In the genomic region with DNA sequence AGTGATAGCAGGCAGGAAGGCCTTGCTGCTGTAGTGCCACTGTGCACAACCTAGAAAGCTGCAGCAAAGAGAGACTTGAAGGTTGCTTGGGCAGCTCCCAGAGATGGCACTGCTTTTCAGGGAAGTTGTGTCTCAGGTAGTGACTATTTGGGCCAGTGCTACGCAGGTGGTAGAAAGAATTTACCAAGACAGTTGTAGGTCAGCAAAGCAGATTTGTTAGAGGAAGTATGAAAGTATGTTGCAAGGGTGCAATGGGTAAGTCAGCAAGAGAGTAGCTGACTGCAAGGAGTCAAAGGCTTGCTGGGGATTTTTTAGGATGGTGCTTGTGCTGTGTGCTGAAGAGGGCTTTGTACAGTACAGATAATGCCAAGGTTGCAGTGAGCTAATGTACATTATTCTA, we compare ENCODE assay signal across 26 cellular contexts. TPM values are rescaled to one million over a fixed set of nuclear protein-coding genes. Genes with fewer than 3 reads are reported as not detected.
DNase-seq lines count a peak whose midpoint lies in the region; ATAC-seq and TF ChIP-seq lines count a peak whose summit lies in the region.
"Had no signal": no experiment of that assay in that cellular context is flagged by ENCODE, and none has a peak within 500 bp of the region (broad histone marks: within the 10 kb centered on the region; RNA-seq: fewer than 3 reads in every experiment).

No MANE protein-coding gene starts in this region.

- H2AFZ ChIP-seq in MM.1S (ENCODE audit: low read length) = peak overlapping the region; percentile 42; the same call in 1 of the 2 replicates
- H2AFZ ChIP-seq: PC-9 had no signal

- CTCF ChIA-PET in activated B cell treated with CpG ODN at 0.5 μM for 24 hours (lab: Charles Lee) = interaction anchor here (2.1 to 5.7 kb wide), 3 partner anchors 20 to 61 kb away, joined by 5 to 36 read pairs (median 7); no protein-coding TSS in a partner anchor

- H3K9me3 ChIP-seq in DOHH2 (ENCODE audit: control insufficient read depth, insufficient read depth, low read length) (no peaks in the 10 kb centered on the region), MM.1S (replicated peaks; ENCODE audit: insufficient read depth, low read length) (no peaks in the 10 kb centered on the region), neutrophil (no peaks in the 10 kb centered on the region), MG63 (no peaks in the 10 kb centered on the region)
- H3K9me3 ChIP-seq: Caco-2, heart left ventricle, psoas muscle, vagina had no signal

- no peak for TF ChIP-seq POLR2A in lower leg skin (IDR thresholded peaks at IDR 0.05)

- TF ChIP-seq CTCF in DOHH2 (IDR thresholded peaks at IDR 0.05; ENCODE audit: low read depth, low read length, poor library complexity, severe bottlenecking) (no peak), MM.1S (IDR thresholded peaks at IDR 0.05; ENCODE audit: low read length) (no peak), activated B cell treated with CpG ODN at 0.5 μM for 24 hours (IDR thresholded peaks at IDR 0.05) (no peak), neutrophil (IDR thresholded peaks at IDR 0.05) (no peak), lower leg skin (IDR thresholded peaks at IDR 0.05) (no peak)

- DNase-seq in MM.1S (peak; percentile 27), activated B cell treated with CpG ODN at 0.5 μM for 24 hours (no peak), lower leg skin (ENCODE audit: low spot score in 2 of 2) (no peak), EL (no peak), MG63 (no peak)
- DNase-seq: activated CD4-positive, alpha-beta T cell treated with anti-CD3 and anti-CD28 coated beads for 36 hours; activated effector memory CD4-positive, alpha-beta T cell treated with anti-CD3 and anti-CD28 coated beads, Interleukin-2, amount 50 U/mL, for 16 hours; Caco-2; DMS79 treated with DMSO at 0.1 percent for 48 hours; effector memory CD4-positive, alpha-beta T cell; erythroblast; foreskin fibroblast; H9; heart left ventricle; MV-4-11; NCI-H187 treated with DMSO at 0.1 percent for 48 hours; NCI-H526; PC-9; psoas muscle; SHP77 treated with DMSO at 0.1 percent for 48 hours had no signal

- H3K4me1 ChIP-seq in DOHH2 (ENCODE audit: control insufficient read depth, low read length) (peaks cover 57% of the 10 kb centered on the region), MM.1S (ENCODE audit: low read length) (peaks cover 52% of the 10 kb centered on the region), neutrophil (ENCODE audit: control insufficient read depth in 1 of 2, insufficient read depth in 1 of 2, low read depth in 1 of 2, low read length in 1 of 2) (peaks cover 35 to 36% of the 10 kb centered on the region in 2 experiments)
- H3K4me1 ChIP-seq: Caco-2 had no signal

- ATAC-seq in activated B cell treated with CpG ODN at 0.5 μM for 24 hours (ENCODE audit: low read depth) = no peak
- no peak for ATAC-seq in HG03354 (IDR thresholded peaks at IDR 0.05; ENCODE audit: poor library complexity, severe bottlenecking, unreplicated experiment)
- ATAC-seq: heart left ventricle, psoas muscle had no signal

- H3K36me3 Mint-ChIP-seq in activated B cell treated with CpG ODN at 0.5 μM for 24 hours (ENCODE audit: low read depth) = no peaks in the 10 kb centered on the region

- POLR2A ChIA-PET in activated B cell treated with CpG ODN at 0.5 μM for 24 hours (lab: Charles Lee) = interaction anchor here (2.0 to 3.1 kb wide), 2 partner anchors 51 to 59 kb away, joined by 6 to 33 read pairs; a partner anchor contains a TSS

- H3K9me2 ChIP-seq in DOHH2 (replicated peaks; ENCODE audit: control insufficient read depth, low read length) (no peaks in the 10 kb centered on the region), MM.1S (replicated peaks; ENCODE audit: insufficient read depth, low read length) (no peaks in the 10 kb centered on the region)

- H3K27me3 Mint-ChIP-seq in activated B cell treated with CpG ODN at 0.5 μM for 24 hours = no peaks in the 10 kb centered on the region
- H3K27me3 Mint-ChIP-seq: activated CD4-positive, alpha-beta T cell treated with anti-CD3 and anti-CD28 coated beads for 36 hours had no signal

- 100% methylated on average over 1 of the region's 1 CpG for WGBS in lower leg skin, 2 donors

- H3K4me3 Mint-ChIP-seq in activated B cell treated with CpG ODN at 0.5 μM for 24 hours = no peak overlapping the region
- H3K4me3 Mint-ChIP-seq: activated CD4-positive, alpha-beta T cell treated with anti-CD3 and anti-CD28 coated beads for 36 hours; H9; T-helper 1 cell treated with Interleukin-12 subunit alpha and Interleukin-12 subunit beta and Interleukin-4 antibody, amounts not matched to agents 30 μg/mL and 1 μg/mL, for 36 hours had no signal

- H3K27me3 ChIP-seq in DOHH2 (ENCODE audit: control insufficient read depth, low read length) (no peaks in the 10 kb centered on the region), MM.1S (replicated peaks; ENCODE audit: insufficient read depth, low read length) (no peaks in the 10 kb centered on the region), neutrophil (no peaks in the 10 kb centered on the region), MG63 (no peaks in the 10 kb centered on the region)
- H3K27me3 ChIP-seq: BLaER1 treated with 17β-estradiol and CSF1 and Interleukin-3, amounts not matched to agents 10 nM and 100 nM; heart left ventricle; vagina had no signal

- H3K79me2 ChIP-seq in DOHH2 (ENCODE audit: control insufficient read depth, low read length) (no peaks in the 10 kb centered on the region), MM.1S (ENCODE audit: low read length) (no peaks in the 10 kb centered on the region)

- peak overlapping the region; percentile 52; the same call in 1 of the 2 replicates for H3K4me2 ChIP-seq in DOHH2 (ENCODE audit: low read length)
- H3K4me2 ChIP-seq in MM.1S (ENCODE audit: low read depth, low read length) = peak overlapping the region; percentile 84
- H3K4me2 ChIP-seq: PC-9 had no signal

- H3F3A ChIP-seq in DOHH2 (ENCODE audit: control insufficient read depth, insufficient read depth) (no peaks in the 10 kb centered on the region), MM.1S (ENCODE audit: insufficient read depth, low read length) (peaks cover 38% of the 10 kb centered on the region)

- peaks cover 30% of the 10 kb centered on the region for H3K4me1 Mint-ChIP-seq in activated B cell treated with CpG ODN at 0.5 μM for 24 hours

- H3K9me3 Mint-ChIP-seq in activated B cell treated with CpG ODN at 0.5 μM for 24 hours = no peaks in the 10 kb centered on the region
- H3K9me3 Mint-ChIP-seq: T-helper 1 cell treated with Interleukin-12 subunit alpha and Interleukin-12 subunit beta and Interleukin-4 antibody, amounts not matched to agents 30 μg/mL and 1 μg/mL, for 36 hours had no signal

- H3K9ac ChIP-seq in MM.1S (ENCODE audit: low read length) = peak overlapping the region; percentile 56; the same call in 1 of the 2 replicates
- H3K9ac ChIP-seq: BLaER1 treated with 17β-estradiol and CSF1 and Interleukin-3, amounts not matched to agents 10 nM and 100 nM had no signal

- no peaks in the 10 kb centered on the region for H3K36me3 ChIP-seq in DOHH2 (ENCODE audit: control insufficient read depth, low read length)
- no peaks in the 10 kb centered on the region for H3K36me3 ChIP-seq in MM.1S (replicated peaks; ENCODE audit: insufficient read depth, low read length)
- H3K36me3 ChIP-seq in neutrophil = no peaks in the 10 kb centered on the region
- H3K36me3 ChIP-seq in MG63 = no peaks in the 10 kb centered on the region
- H3K36me3 ChIP-seq: BLaER1 treated with 17β-estradiol and CSF1 and Interleukin-3, amounts not matched to agents 10 nM and 100 nM; heart left ventricle; vagina had no signal

- H4K20me1 ChIP-seq in DOHH2 (ENCODE audit: control insufficient read depth, insufficient read depth, low read depth, low read length) (no peaks in the 10 kb centered on the region), MM.1S (ENCODE audit: insufficient read depth, low read length) (no peaks in the 10 kb centered on the region)
- H4K20me1 ChIP-seq: BLaER1 treated with 17β-estradiol and CSF1 and Interleukin-3, amounts not matched to agents 10 nM and 100 nM had no signal

- no peak overlapping the region for H3K27ac ChIP-seq in DOHH2 (ENCODE audit: low read depth, low read length)
- peak overlapping the region; percentile 96 for H3K27ac ChIP-seq in MM.1S (ENCODE audit: low read length)
- peak overlapping the region; percentile 50 for H3K27ac ChIP-seq in neutrophil
- H3K27ac ChIP-seq: BLaER1 treated with 17β-estradiol and CSF1 and Interleukin-3, amounts not matched to agents 10 nM and 100 nM; PC-9; psoas muscle had no signal

- H3K27ac Mint-ChIP-seq in activated B cell treated with CpG ODN at 0.5 μM for 24 hours = peak overlapping the region; percentile 84
- H3K27ac Mint-ChIP-seq: H9 had no signal

- H3K4me3 ChIP-seq in DOHH2 (ENCODE audit: low read length) (no peak overlapping the region), MM.1S (ENCODE audit: low read length) (no peak overlapping the region), neutrophil (ENCODE audit: low read depth in 1 of 2, low read length in 1 of 2) (no peak overlapping the region), lower leg skin (ENCODE audit: low read depth, poor library complexity, severe bottlenecking) (no peak overlapping the region), MG63 (no peak overlapping the region)
- H3K4me3 ChIP-seq: BLaER1 treated with 17β-estradiol and CSF1 and Interleukin-3, amounts not matched to agents 10 nM and 100 nM; heart left ventricle; PC-9; psoas muscle; vagina had no signal

- intact Hi-C loops in activated B cell treated with CpG ODN at 0.5 μM for 24 hours (cut with micrococcal nuclease) (loop anchor here (5.0 kb wide), 1 partner anchor 37 kb away; a partner anchor contains a TSS), lower leg skin (cut with DNase I; ENCODE audit: low total_unique reads) (no loop called here)

RNA-seq across cellular contexts. Expression of a gene that starts 33.5 kb away (rescaled TPM):
- total RNA-seq in activated B cell treated with CpG ODN at 0.5 μM for 24 hours (not detected in 2 replicates), lower leg skin (100 to 1,000 TPM; 133 to 494 (median 213) TPM)
- total RNA-seq in MG63 (2014; rRNA removed; shearing (Covaris generic); ENCODE audit: low replicate concordance) = 1,117 and 1,361 TPM in 2 replicates

RNA-seq across cellular contexts. Expression of a gene that starts 38.2 kb away (rescaled TPM):
- 61.2 and 66.6 TPM in 2 replicates for total RNA-seq in activated B cell treated with CpG ODN at 0.5 μM for 24 hours
- 100 to 1,000 TPM in 2 of 4 donors, 10 to 100 TPM in 2; 65.5 to 137 (median 92.8) TPM for total RNA-seq in lower leg skin
- total RNA-seq in MG63 (2014; rRNA removed; shearing (Covaris generic); ENCODE audit: low replicate concordance) = 69.5 and 138 TPM in 2 replicates

RNA-seq across cellular contexts. Expression of a gene that starts 51.6 kb away (rescaled TPM):
- 227 and 239 TPM in 2 replicates for total RNA-seq in activated B cell treated with CpG ODN at 0.5 μM for 24 hours
- 100 to 1,000 TPM in 2 of 4 donors, 10 to 100 TPM in 2; 85.9 to 192 (median 102) TPM for total RNA-seq in lower leg skin
- 187 and 352 TPM in 2 replicates for total RNA-seq in MG63 (2014; rRNA removed; shearing (Covaris generic); ENCODE audit: low replicate concordance)

Comparison
In these comparisons a context has a peak if more than half of its experiments do, and no peak if none do; other contexts are left out.
1. RNA of a gene that starts 33.5 kb away (total RNA-seq): 1,117 to 1,361 TPM in MG63 and 133 to 494 TPM in lower leg skin; not detected in activated B cell treated with CpG ODN at 0.5 μM for 24 hours; every median in the first group is over 100 times any median in the second.